ENCODE assay signal across 8 cellular contexts in the genomic region with DNA sequence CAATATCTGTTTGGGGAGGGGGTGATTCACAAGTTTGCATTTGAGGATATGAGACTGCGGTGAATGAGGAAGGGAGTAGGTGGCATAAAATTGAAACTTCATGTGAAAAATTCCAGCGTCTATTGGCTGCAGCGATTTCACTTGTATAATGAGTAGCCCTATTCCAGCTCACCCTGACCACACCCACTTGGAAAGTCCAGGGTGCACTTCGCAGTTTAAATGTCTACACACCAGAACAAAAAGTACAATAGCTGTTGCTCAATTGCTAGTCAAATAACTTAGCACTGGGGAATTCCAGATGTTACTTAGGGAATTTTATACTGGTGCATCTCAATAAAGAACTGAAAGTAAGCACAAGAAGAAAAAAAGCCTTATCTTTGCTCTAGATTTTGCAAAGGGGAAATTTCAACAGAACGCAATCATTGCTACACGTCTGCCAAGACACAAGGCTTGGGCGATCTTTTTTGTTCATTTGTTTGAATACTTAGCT. TPM values are rescaled to one million over a fixed set of nuclear protein-coding genes. Genes with fewer than 3 reads are reported as not detected.
DNase-seq lines count a peak whose midpoint lies in the region; ATAC-seq and TF ChIP-seq lines count a peak whose summit lies in the region.

No MANE protein-coding gene starts in this region.

- peaks cover 73% of the 10 kb centered on the region for H3K36me3 ChIP-seq in SJSA1
- H3K36me3 ChIP-seq in mammary epithelial cell (ENCODE audit: insufficient read depth, low read length): peaks cover 24% of the 10 kb centered on the region
- H3K36me3 ChIP-seq in muscle layer of colon (ENCODE audit: insufficient read depth, low read length): peaks cover 53% of the 10 kb centered on the region

- dilution Hi-C loops in mammary epithelial cell (cut with HindIII; ENCODE audit: low sequenced_read_pairs): loop anchor here (5.0 kb wide), 1 partner anchor 61 kb away; no protein-coding TSS in a partner anchor

- peak overlapping the region; percentile 89 for H3K4me2 ChIP-seq in mammary epithelial cell (ENCODE audit: insufficient read depth, low read depth, low read length)

- peak; percentile 45 for ATAC-seq in HG02678 (IDR thresholded peaks at IDR 0.05; ENCODE audit: unreplicated experiment)

- CTCF ChIA-PET in mammary epithelial cell (lab: Charles Lee; ENCODE audit: low non-redundant PET): no interaction called here

- no peak for TF ChIP-seq CTCF in GM12864 (IDR thresholded peaks at IDR 0.05; ENCODE audit: low read depth, low read length, missing control alignments)
- TF ChIP-seq CTCF in mammary epithelial cell (conservative IDR thresholded peaks at IDR 0.05 in 1 of 2, IDR thresholded peaks at IDR 0.05 in 1 of 2; ENCODE audit: extremely low read depth in 1 of 2, insufficient read depth in 1 of 2, low read depth in 1 of 2, low read length in 2 of 2): no peak

- H3K4me3 ChIP-seq in GM12864 (ENCODE audit: low read depth, low read length): peak overlapping the region; percentile 80
- H3K4me3 ChIP-seq in SJSA1: no peak overlapping the region
- H3K4me3 ChIP-seq in mammary epithelial cell (replicated peaks in 1 of 3; ENCODE audit: insufficient read depth in 1 of 3, low read depth in 2 of 3, low read length in 3 of 3): peak overlapping the region; percentile 12 to 32 (median 18)
- H3K4me3 ChIP-seq in muscle layer of colon (ENCODE audit: low read depth in 1 of 2, low read length in 2 of 2): peak overlapping the region in 1 of 2 donors; percentile 26

- H3K27ac ChIP-seq in SJSA1: no peak overlapping the region
- H3K27ac ChIP-seq in mammary epithelial cell (ENCODE audit: insufficient read depth, low read depth, low read length): peak overlapping the region; percentile 95
- peak overlapping the region; percentile 38 for H3K27ac ChIP-seq in muscle layer of colon (ENCODE audit: low read depth, low read length)

- no peak overlapping the region for H2AFZ ChIP-seq in mammary epithelial cell (ENCODE audit: low read depth, low read length)

- BruUV-seq in mammary epithelial cell (replicated peaks; lab: Mats Ljungman, UMichigan): no TSS peak

- no peaks in the 10 kb centered on the region for H3K27me3 ChIP-seq in SJSA1 (replicated peaks)
- H3K27me3 ChIP-seq in mammary epithelial cell (ENCODE audit: insufficient read depth, low read length): no peaks in the 10 kb centered on the region
- no peaks in the 10 kb centered on the region for H3K27me3 ChIP-seq in muscle layer of colon (ENCODE audit: control insufficient read depth in 1 of 2, insufficient read depth in 2 of 2, low read length in 2 of 2)

- in situ Hi-C loops in mammary epithelial cell (cut with MboI; ENCODE audit: low sequenced_read_pairs in 2 of 2): loop anchor here in 1 of 2 donors (5.0 kb wide), 1 partner anchor 69 kb away; no protein-coding TSS in a partner anchor

- peaks cover 61% of the 10 kb centered on the region for H3K79me2 ChIP-seq in mammary epithelial cell (ENCODE audit: insufficient read depth, low read length)

- peak; percentile 83 for DNase-seq in GM12864 (ENCODE audit: low read depth)
- peak; percentile 73 to 81 for DNase-seq in SJSA1 (ENCODE audit: low read depth in 1 of 2, low spot score in 2 of 2)
- DNase-seq in mammary epithelial cell: peak; percentile 96
- peak; percentile 18 for DNase-seq in superior temporal gyrus (ENCODE audit: extremely low spot score)
- DNase-seq in amniotic stem cell (lab: John Stamatoyannopoulos, UW): no peak
- DNase-seq in DMS79 treated with DMSO at 0.1 percent for 48 hours (lab: John Stamatoyannopoulos, UW): no peak

- intact Hi-C loops in mammary epithelial cell (cut with micrococcal nuclease): no loop called here

- no peaks in the 10 kb centered on the region for H3K9me3 ChIP-seq in SJSA1 (replicated peaks)
- no peaks in the 10 kb centered on the region for H3K9me3 ChIP-seq in mammary epithelial cell (replicated peaks; ENCODE audit: insufficient read depth, low read length)
- H3K9me3 ChIP-seq in muscle layer of colon (ENCODE audit: low read length): no peaks in the 10 kb centered on the region

- H3K9ac ChIP-seq in mammary epithelial cell (ENCODE audit: insufficient read depth, low read length) (peak overlapping the region; percentile 63), muscle layer of colon (ENCODE audit: low read length) (no peak overlapping the region)

- H3K4me1 ChIP-seq in SJSA1 (replicated peaks): peaks cover 52% of the 10 kb centered on the region
- peaks cover 52% of the 10 kb centered on the region for H3K4me1 ChIP-seq in mammary epithelial cell (ENCODE audit: insufficient read depth, low read length)
- H3K4me1 ChIP-seq in muscle layer of colon (ENCODE audit: insufficient read depth, low read length): peaks cover 54% of the 10 kb centered on the region

- no peaks in the 10 kb centered on the region for H4K20me1 ChIP-seq in mammary epithelial cell (ENCODE audit: insufficient read depth, low read length)

- WGBS in mammary epithelial cell (ENCODE audit: low coverage, missing lambda C conversion rate): 2% methylated on average over 7 of the region's 7 CpGs

RNA-seq across cellular contexts. Expression of a gene that starts 6.3 kb away (rescaled TPM):
- total RNA-seq in SJSA1 (2014; rRNA removed; shearing (Covaris generic)): 7.8 and 12.2 TPM in 2 replicates
- 100 to 1,000 TPM in 1 of 2 donors, 1 to 10 TPM in 1; 5.2 to 117 TPM for total RNA-seq in mammary epithelial cell
- polyA plus RNA-seq in mammary epithelial cell: 12.2 TPM
- 14.5 TPM for polyA minus RNA-seq in mammary epithelial cell

Comparison
In these comparisons a context has a peak if more than half of its experiments do, and no peak if none do; other contexts are left out.
1. DNase-seq: peak in GM12864 (single experiment), SJSA1 (2 of 2), mammary epithelial cell (single experiment) and superior temporal gyrus (single experiment); none in amniotic stem cell (single experiment) and DMS79 treated with DMSO at 0.1 percent for 48 hours (single experiment).